In the genomic region with DNA sequence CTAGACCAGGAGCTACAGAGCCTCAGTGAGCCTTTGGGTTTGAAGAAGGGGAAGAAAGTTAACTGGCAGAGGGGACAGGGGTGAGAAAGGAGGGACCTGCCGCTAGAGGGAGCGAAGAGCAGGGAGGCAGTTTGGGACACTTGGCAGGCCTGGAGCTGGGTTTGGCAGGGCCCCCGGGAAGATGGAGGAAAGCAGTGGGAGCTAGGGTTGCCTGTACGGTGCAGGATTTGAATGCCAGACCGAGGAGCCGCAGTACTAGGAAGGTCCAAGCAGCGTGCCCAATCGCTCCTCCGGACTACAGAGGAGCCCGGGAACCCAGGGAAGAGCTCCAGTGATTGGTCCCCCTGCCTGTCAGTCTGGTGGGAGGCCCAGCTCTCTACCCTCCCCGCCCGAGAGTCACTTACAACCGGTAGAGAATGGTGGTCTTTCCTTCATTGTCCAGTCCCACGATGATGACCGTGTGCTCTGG, we compare ENCODE assay signal across 9 cellular contexts. TPM values are rescaled to one million over a fixed set of nuclear protein-coding genes. Genes with fewer than 3 reads are reported as not detected.
DNase-seq lines count a peak whose midpoint lies in the region; ATAC-seq and TF ChIP-seq lines count a peak whose summit lies in the region.
"Had no signal": no experiment of that assay in that cellular context is flagged by ENCODE, and none has a peak within 500 bp of the region (broad histone marks: within the 10 kb centered on the region; RNA-seq: fewer than 3 reads in every experiment).

No MANE protein-coding gene starts in this region.

- peak; percentile 70 to 77 (median 75) for DNase-seq in CD4-positive, alpha-beta memory T cell
- peak; percentile 89 for DNase-seq in MM.1S
- peak; percentile 70 for DNase-seq in T-helper 2 cell treated with Interferon-gamma antibody and Interleukin-4, amounts not matched to agents 5 μg/mL and 100 μg/mL, for 36 hours (ENCODE audit: low spot score)
- DNase-seq in astrocyte of the cerebellum (ENCODE audit: low read depth), result peak; percentile 79
- DNase-seq in hippocampal formation (lab: John Stamatoyannopoulos, UW), result peak; percentile 72 to 74
- DNase-seq in renal cortical epithelial cell (ENCODE audit: low read depth), result peak; percentile 48
- DNase-seq in aorta, result peak; percentile 96

- peaks cover 24% of the 10 kb centered on the region for H3K4me1 ChIP-seq in CD4-positive, alpha-beta memory T cell (ENCODE audit: insufficient read depth, low read length)
- peaks cover 16% of the 10 kb centered on the region for H3K4me1 ChIP-seq in MM.1S (ENCODE audit: low read length)
- H3K4me1 ChIP-seq in aorta (ENCODE audit: control insufficient read depth in 1 of 2, insufficient read depth in 2 of 2, low read length in 2 of 2), result no peaks in the 10 kb centered on the region

- no peaks in the 10 kb centered on the region for H3K9me2 ChIP-seq in MM.1S (replicated peaks; ENCODE audit: insufficient read depth, low read length)

- peak overlapping the region; percentile 86 to 96 (median 90) for H3K4me3 Mint-ChIP-seq in CD4-positive, alpha-beta memory T cell
- peak overlapping the region; percentile 85 for H3K4me3 Mint-ChIP-seq in T-helper 2 cell treated with Interferon-gamma antibody and Interleukin-4, amounts not matched to agents 5 μg/mL and 100 μg/mL, for 36 hours

- peak overlapping the region; percentile 96 for H2AFZ ChIP-seq in MM.1S (ENCODE audit: low read length)

- peak overlapping the region; percentile 78 for H3K4me2 ChIP-seq in MM.1S (ENCODE audit: low read depth, low read length)

- H3K27me3 ChIP-seq in CD4-positive, alpha-beta memory T cell (ENCODE audit: insufficient read depth, low read length), result no peaks in the 10 kb centered on the region
- H3K27me3 ChIP-seq in MM.1S (replicated peaks; ENCODE audit: insufficient read depth, low read length) (no peaks in the 10 kb centered on the region), aorta (ENCODE audit: control insufficient read depth in 1 of 2, insufficient read depth in 2 of 2, low read length in 1 of 2) (no peaks in the 10 kb centered on the region)

- H4K20me1 ChIP-seq in MM.1S (ENCODE audit: insufficient read depth, low read length), result no peaks in the 10 kb centered on the region

- H3K9me3 Mint-ChIP-seq in CD4-positive, alpha-beta memory T cell, result peaks cover 0 to 2% (median 0%) of the 10 kb centered on the region in 8 donors
- H3K9me3 Mint-ChIP-seq in T-helper 2 cell treated with Interferon-gamma antibody and Interleukin-4, amounts not matched to agents 5 μg/mL and 100 μg/mL, for 36 hours, result peaks cover 3% of the 10 kb centered on the region

- peaks cover 8 to 29% (median 16%) of the 10 kb centered on the region in 4 donors for H3K4me1 Mint-ChIP-seq in CD4-positive, alpha-beta memory T cell
- peaks cover 17% of the 10 kb centered on the region for H3K4me1 Mint-ChIP-seq in T-helper 2 cell treated with Interferon-gamma antibody and Interleukin-4, amounts not matched to agents 5 μg/mL and 100 μg/mL, for 36 hours (ENCODE audit: low read depth)

- peak overlapping the region; percentile 33; the same call in 1 of the 2 replicates for H3K9ac ChIP-seq in MM.1S (ENCODE audit: low read length)

- H3K9me3 ChIP-seq in CD4-positive, alpha-beta memory T cell (ENCODE audit: control insufficient read depth in 1 of 2, low read length in 2 of 2), result no peaks in the 10 kb centered on the region
- H3K9me3 ChIP-seq in MM.1S (replicated peaks; ENCODE audit: insufficient read depth, low read length), result no peaks in the 10 kb centered on the region
- H3K9me3 ChIP-seq in aorta (ENCODE audit: control insufficient read depth, low read length), result no peaks in the 10 kb centered on the region

- H3K27ac ChIP-seq in CD4-positive, alpha-beta memory T cell (ENCODE audit: low read depth, low read length), result peak overlapping the region; percentile 28
- no peak overlapping the region for H3K27ac ChIP-seq in MM.1S (ENCODE audit: low read length)
- no peak overlapping the region for H3K27ac ChIP-seq in aorta (ENCODE audit: low read depth in 1 of 2, low read length in 2 of 2)

- H3K27ac Mint-ChIP-seq in CD4-positive, alpha-beta memory T cell, result peak overlapping the region in 5 of 7 donors; percentile 0 to 90 (median 54)
- no peak overlapping the region for H3K27ac Mint-ChIP-seq in T-helper 2 cell treated with Interferon-gamma antibody and Interleukin-4, amounts not matched to agents 5 μg/mL and 100 μg/mL, for 36 hours

- CTCF ChIA-PET in CD4-positive, alpha-beta memory T cell (lab: Charles Lee; ENCODE audit: partially characterized antibody), result interaction anchor here (0.6 to 7.3 kb wide), 45 partner anchors 8 to 310 kb away, joined by 3 to 106 read pairs (median 4); a partner anchor contains a TSS

- H3K79me2 ChIP-seq in MM.1S (ENCODE audit: low read length), result no peaks in the 10 kb centered on the region

- TF ChIP-seq CTCF in MM.1S (IDR thresholded peaks at IDR 0.05; ENCODE audit: low read length) (peak; percentile 89), astrocyte of the cerebellum (IDR thresholded peaks at IDR 0.05; ENCODE audit: low read depth, low read length, missing control alignments) (peak; percentile 96)

- peaks cover 13% of the 10 kb centered on the region; the same call in 1 of the 2 replicates for H3F3A ChIP-seq in MM.1S (ENCODE audit: insufficient read depth, low read length)

- POLR2A ChIA-PET in CD4-positive, alpha-beta memory T cell (lab: Charles Lee; ENCODE audit: partially characterized antibody), result interaction anchor here (0.6 to 3.5 kb wide), 13 partner anchors 9 to 311 kb away, joined by 3 to 35 read pairs (median 4); a partner anchor contains a TSS

- H3K36me3 Mint-ChIP-seq in CD4-positive, alpha-beta memory T cell, result no peaks in the 10 kb centered on the region
- H3K36me3 Mint-ChIP-seq in T-helper 2 cell treated with Interferon-gamma antibody and Interleukin-4, amounts not matched to agents 5 μg/mL and 100 μg/mL, for 36 hours (ENCODE audit: low read depth), result no peaks in the 10 kb centered on the region

- no peaks in the 10 kb centered on the region for H3K36me3 ChIP-seq in CD4-positive, alpha-beta memory T cell (ENCODE audit: insufficient read depth, low read length)
- H3K36me3 ChIP-seq in MM.1S (replicated peaks; ENCODE audit: insufficient read depth, low read length) (no peaks in the 10 kb centered on the region), aorta (ENCODE audit: control insufficient read depth in 1 of 2, insufficient read depth in 2 of 2, low read length in 1 of 2) (no peaks in the 10 kb centered on the region)

- intact Hi-C loops in CD4-positive, alpha-beta memory T cell (cut with micrococcal nuclease), result loop anchor here (1.0 kb wide), 2 partner anchors 10 to 80 kb away; no protein-coding TSS in a partner anchor
- intact Hi-C loops in aorta (cut with DNase I), result no loop called here

- 0 to 2% methylated on average over 15 of the region's 15 CpGs for WGBS in aorta, 2 donors

- H3K4me3 ChIP-seq in CD4-positive, alpha-beta memory T cell (ENCODE audit: low read length in 2 of 2), result peak overlapping the region; percentile 61
- H3K4me3 ChIP-seq in MM.1S (ENCODE audit: low read length) (peak overlapping the region; percentile 58), astrocyte of the cerebellum (ENCODE audit: low read depth, low read length) (peak overlapping the region; percentile 44), aorta (ENCODE audit: low read length in 2 of 2) (peak overlapping the region; percentile 0 to 32)

- in situ Hi-C loops in astrocyte of the cerebellum (cut with HindIII; ENCODE audit: low sequenced_read_pairs), result loop anchor here (10.0 kb wide), 1 partner anchor 100 kb away; no protein-coding TSS in a partner anchor

- ATAC-seq in GM21447 (IDR thresholded peaks at IDR 0.05; ENCODE audit: unreplicated experiment), result peak; percentile 75
- ATAC-seq in aorta (ENCODE audit: low FRiP score), result peak; percentile 93

- H3K27me3 Mint-ChIP-seq in CD4-positive, alpha-beta memory T cell, result peaks cover 14 to 17% of the 10 kb centered on the region in 2 donors
- peaks cover 39% of the 10 kb centered on the region for H3K27me3 Mint-ChIP-seq in T-helper 2 cell treated with Interferon-gamma antibody and Interleukin-4, amounts not matched to agents 5 μg/mL and 100 μg/mL, for 36 hours (ENCODE audit: low read depth)

RNA-seq across cellular contexts. Expression of a gene that starts 1.3 kb away (rescaled TPM):
- not detected for total RNA-seq in CD4-positive, alpha-beta memory T cell
- polyA plus RNA-seq in CD4-positive, alpha-beta memory T cell, result not detected
- total RNA-seq in renal cortical epithelial cell (not detected in 2 replicates), aorta (under 1 TPM in 1 of 2 donors, not detected in 1; 0.54 TPM)
- polyA plus RNA-seq in aorta, result not detected
- total RNA-seq: activated CD8-positive, alpha-beta memory T cell treated with anti-CD3 and anti-CD28 coated beads for 36 hours had no signal

RNA-seq across cellular contexts. Expression of a gene that starts 13.3 kb away (rescaled TPM):
- 10 to 100 TPM; 15.8 to 16.4 TPM for total RNA-seq in CD4-positive, alpha-beta memory T cell
- polyA plus RNA-seq in CD4-positive, alpha-beta memory T cell, result 1 to 10 TPM; 2.5 to 4.5 TPM
- total RNA-seq in renal cortical epithelial cell (not detected in 2 replicates), aorta (10 to 100 TPM in 1 of 2 donors, 1 to 10 TPM in 1; 7.2 to 39.1 TPM)
- polyA plus RNA-seq in aorta, result 1 to 10 TPM; 1.7 to 2.5 TPM

RNA-seq across cellular contexts. Expression of a gene that starts 32.8 kb away (rescaled TPM):
- 10 to 100 TPM; 22.2 to 25.7 TPM for total RNA-seq in CD4-positive, alpha-beta memory T cell
- polyA plus RNA-seq in CD4-positive, alpha-beta memory T cell, result 1 to 10 TPM in 1 of 2 donors, under 1 TPM in 1; 0.20 to 2.0 TPM
- 4.3 and 5.4 TPM in 2 replicates for total RNA-seq in renal cortical epithelial cell
- total RNA-seq in aorta, result 10 to 100 TPM; 29.6 to 31.6 TPM
- polyA plus RNA-seq in aorta, result 10 to 100 TPM in 1 of 2 donors, 1 to 10 TPM in 1; 1.9 to 50.6 TPM

RNA-seq across cellular contexts. Expression of a gene that starts 35.4 kb away (rescaled TPM):
- total RNA-seq in CD4-positive, alpha-beta memory T cell, result 1,000 to 10,000 TPM; 3,210 to 3,299 TPM
- 1,000 to 10,000 TPM; 2,224 to 3,294 TPM for polyA plus RNA-seq in CD4-positive, alpha-beta memory T cell
- total RNA-seq in renal cortical epithelial cell (1,714 and 1,811 TPM in 2 replicates), aorta (1,000 to 10,000 TPM; 1,206 to 1,264 TPM)
- 1,000 to 10,000 TPM; 2,950 to 3,759 TPM for polyA plus RNA-seq in aorta
